8 cellular contexts compared by ENCODE assay signal in the genomic region with DNA sequence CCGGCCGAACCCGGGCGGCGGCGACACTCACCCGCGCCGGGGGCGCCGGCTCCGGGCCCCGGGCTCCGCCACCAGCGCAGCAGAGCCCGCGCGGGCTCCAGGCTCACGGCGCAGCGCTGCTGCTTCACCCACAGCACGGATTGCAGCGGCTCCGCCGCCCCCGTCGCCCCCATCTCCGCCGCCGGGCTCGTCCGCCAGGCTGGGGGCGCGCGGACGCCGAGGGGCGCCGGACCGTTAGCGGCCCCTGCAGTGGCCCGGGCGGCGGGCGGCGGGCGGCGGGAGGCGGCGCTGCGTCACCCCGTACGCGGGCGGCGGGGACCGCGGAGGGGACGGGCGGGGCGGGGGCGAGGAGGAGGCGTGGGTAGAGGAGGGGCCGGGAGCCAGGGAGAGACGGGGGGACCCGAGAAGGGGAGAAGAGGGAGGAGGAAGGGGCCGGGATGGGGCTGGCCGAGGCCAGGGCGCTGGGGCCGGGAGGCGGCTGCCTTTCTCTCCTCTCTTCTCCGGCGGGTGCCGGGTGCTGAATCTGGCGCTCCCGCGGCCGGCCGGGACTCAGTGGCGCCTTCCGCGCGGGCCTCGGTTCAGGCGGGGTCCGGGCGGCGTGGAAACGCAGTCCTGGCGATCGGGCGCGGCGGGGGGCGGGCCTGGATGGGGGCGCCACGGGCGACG. TPM values are rescaled to one million over a fixed set of nuclear protein-coding genes. Genes with fewer than 3 reads are reported as not detected.
DNase-seq lines count a peak whose midpoint lies in the region; ATAC-seq and TF ChIP-seq lines count a peak whose summit lies in the region.

Gene CERK (minus strand): TSS at position 277 of the 666 bp plus-strand sequence. CDS start 104 bp downstream, at position 173.

- H3K36me3 ChIP-seq in liver (ENCODE audit: control insufficient read depth in 4 of 4, insufficient read depth in 3 of 4, low read depth in 1 of 4, low read length in 3 of 4): no peaks in the 10 kb centered on the region

- H3K4me1 Mint-ChIP-seq in activated CD4-positive, alpha-beta memory T cell treated with anti-CD3 and anti-CD28 coated beads for 36 hours (ENCODE audit: low read depth): peaks cover 33% of the 10 kb centered on the region

- H3K27ac ChIP-seq in liver (ENCODE audit: low read depth in 1 of 2, low read length in 2 of 2): peak within 1 kb of the TSS; percentile 90 to 91

- peaks cover 15 to 71% (median 54%) of the 10 kb centered on the region in 4 donors for H3K4me1 ChIP-seq in liver (ENCODE audit: control insufficient read depth in 4 of 4, insufficient read depth in 4 of 4, low read length in 3 of 4)

- H3K36me3 Mint-ChIP-seq in activated CD4-positive, alpha-beta memory T cell treated with anti-CD3 and anti-CD28 coated beads for 36 hours: peaks cover 15% of the 10 kb centered on the region

- in situ Hi-C loops in Caki2 (cut with HindIII; ENCODE audit: low pct_unique_long_range_greater_than_20kb, low sequenced_read_pairs): no loop called here

- intact Hi-C loops in activated CD4-positive, alpha-beta memory T cell treated with anti-CD3 and anti-CD28 coated beads for 36 hours (cut with micrococcal nuclease): loop anchor here (1.0 to 5.0 kb wide), 4 partner anchors 25 to 176 kb away; partner anchors contain the start of gene TBC1D22A

- POLR2A ChIA-PET in activated CD4-positive, alpha-beta memory T cell treated with anti-CD3 and anti-CD28 coated beads for 36 hours (lab: Charles Lee): interaction anchor here (1.5 to 1.7 kb wide), 2 partner anchors 11 to 25 kb away, joined by 7 read pairs; partner anchors contain the start of gene TBC1D22A

- peak; percentile 51 for DNase-seq in Caki2 (ENCODE audit: low read depth)
- peak; percentile 33 for DNase-seq in NCI-H2196 treated with DMSO at 0.1 percent for 48 hours (lab: John Stamatoyannopoulos, UW; ENCODE audit: unreplicated experiment)
- DNase-seq in activated CD4-positive, alpha-beta memory T cell treated with anti-CD3 and anti-CD28 coated beads for 36 hours: peak; percentile 72
- DNase-seq in ecto neural progenitor cell (ENCODE audit: low spot score): peak; percentile 82
- DNase-seq in stimulated activated CD4-positive, alpha-beta T cell treated with anti-CD3 and anti-CD28 coated beads, Interleukin-4, amount 100 ng/mL, for 1 hour: peak; percentile 63
- DNase-seq in NK-92 (lab: John Stamatoyannopoulos, UW; ENCODE audit: unreplicated experiment): no peak

- no peaks in the 10 kb centered on the region for H3K9me3 ChIP-seq in liver (ENCODE audit: control insufficient read depth in 4 of 4, low read length in 3 of 4)

- under 1% methylated on average over 99 of the region's 99 CpGs for WGBS in liver

- peak within 1 kb of the TSS; percentile 54 to 90 (median 78) for H3K4me3 ChIP-seq in liver (ENCODE audit: low read depth in 1 of 3, low read length in 3 of 3)

- CTCF ChIA-PET in activated CD4-positive, alpha-beta memory T cell treated with anti-CD3 and anti-CD28 coated beads for 36 hours (lab: Charles Lee): interaction anchor here (0.6 to 4.1 kb wide), 9 partner anchors 11 to 175 kb away, joined by 3 to 26 read pairs (median 4); partner anchors contain the start of gene TBC1D22A

- H3K4me3 Mint-ChIP-seq in activated CD4-positive, alpha-beta memory T cell treated with anti-CD3 and anti-CD28 coated beads for 36 hours: peak within 1 kb of the TSS; percentile 96

- H3K9me3 Mint-ChIP-seq in activated CD4-positive, alpha-beta memory T cell treated with anti-CD3 and anti-CD28 coated beads for 36 hours: peaks cover 5% of the 10 kb centered on the region

- H3K27me3 ChIP-seq in liver (ENCODE audit: control insufficient read depth in 4 of 4, insufficient read depth in 4 of 4, low read length in 3 of 4): no peaks in the 10 kb centered on the region

- H3K27me3 Mint-ChIP-seq in activated CD4-positive, alpha-beta memory T cell treated with anti-CD3 and anti-CD28 coated beads for 36 hours: no peaks in the 10 kb centered on the region

- peak within 1 kb of the TSS; percentile 55 to 77 for H3K9ac ChIP-seq in liver (ENCODE audit: low read depth in 1 of 2, low read length in 2 of 2)

- peak; percentile 51 for ATAC-seq in GM21737 (IDR thresholded peaks at IDR 0.05; ENCODE audit: unreplicated experiment)

- peak within 1 kb of the TSS; percentile 93 for H3K27ac Mint-ChIP-seq in activated CD4-positive, alpha-beta memory T cell treated with anti-CD3 and anti-CD28 coated beads for 36 hours

- no peak for TF ChIP-seq RAD21 in liver (IDR thresholded peaks at IDR 0.05)

- TF ChIP-seq CTCF in liver (IDR thresholded peaks at IDR 0.05; ENCODE audit: low read depth, low read length, missing input control): no peak

TF ChIP-seq in liver, 16 proteins besides CTCF, POLR2A, EP300 and RAD21:
- TF ChIP-seq EGR1 (IDR thresholded peaks at IDR 0.05; ENCODE audit: low read depth in 2 of 2) (no peak), HNF4A (conservative IDR thresholded peaks at IDR 0.05) (no peak), FOXA1 (IDR thresholded peaks at IDR 0.05) (no peak), SP1 (IDR thresholded peaks at IDR 0.05) (no peak), HNF4G (IDR thresholded peaks at IDR 0.05) (no peak), FOXA2 (IDR thresholded peaks at IDR 0.05) (no peak), YY1 (IDR thresholded peaks at IDR 0.05) (no peak), JUND (IDR thresholded peaks at IDR 0.05) (no peak), REST (IDR thresholded peaks at IDR 0.05) (no peak), TAF1 (conservative IDR thresholded peaks at IDR 0.05) (no peak), NR2F2 (IDR thresholded peaks at IDR 0.05) (no peak), RXRA (IDR thresholded peaks at IDR 0.05) (no peak), GABPA (IDR thresholded peaks at IDR 0.05 in 1 of 2, conservative IDR thresholded peaks at IDR 0.05 in 1 of 2) (no peak)
- TF ChIP-seq, protein P1, sequence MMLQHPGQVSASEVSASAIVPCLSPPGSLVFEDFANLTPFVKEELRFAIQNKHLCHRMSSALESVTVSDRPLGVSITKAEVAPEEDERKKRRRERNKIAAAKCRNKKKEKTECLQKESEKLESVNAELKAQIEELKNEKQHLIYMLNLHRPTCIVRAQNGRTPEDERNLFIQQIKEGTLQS (IDR thresholded peaks at IDR 0.05): no peak
- TF ChIP-seq, protein P2, sequence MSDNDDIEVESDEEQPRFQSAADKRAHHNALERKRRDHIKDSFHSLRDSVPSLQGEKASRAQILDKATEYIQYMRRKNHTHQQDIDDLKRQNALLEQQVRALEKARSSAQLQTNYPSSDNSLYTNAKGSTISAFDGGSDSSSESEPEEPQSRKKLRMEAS (IDR thresholded peaks at IDR 0.05): no peak
- TF ChIP-seq, protein P3, sequence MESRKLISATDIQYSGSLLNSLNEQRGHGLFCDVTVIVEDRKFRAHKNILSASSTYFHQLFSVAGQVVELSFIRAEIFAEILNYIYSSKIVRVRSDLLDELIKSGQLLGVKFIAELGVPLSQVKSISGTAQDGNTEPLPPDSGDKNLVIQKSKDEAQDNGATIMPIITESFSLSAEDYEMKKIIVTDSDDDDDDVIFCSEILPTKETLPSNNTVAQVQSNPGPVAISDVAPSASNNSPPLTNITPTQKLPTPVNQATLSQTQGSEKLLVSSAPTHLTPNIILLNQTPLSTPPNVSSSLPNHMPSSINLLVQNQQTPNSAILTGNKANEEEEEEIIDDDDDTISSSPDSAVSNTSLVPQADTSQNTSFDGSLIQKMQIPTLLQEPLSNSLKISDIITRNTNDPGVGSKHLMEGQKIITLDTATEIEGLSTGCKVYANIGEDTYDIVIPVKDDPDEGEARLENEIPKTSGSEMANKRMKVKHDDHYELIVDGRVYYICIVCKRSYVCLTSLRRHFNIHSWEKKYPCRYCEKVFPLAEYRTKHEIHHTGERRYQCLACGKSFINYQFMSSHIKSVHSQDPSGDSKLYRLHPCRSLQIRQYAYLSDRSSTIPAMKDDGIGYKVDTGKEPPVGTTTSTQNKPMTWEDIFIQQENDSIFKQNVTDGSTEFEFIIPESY (IDR thresholded peaks at IDR 0.05): no peak

RNA-seq across cellular contexts. Expression of gene CERK, which starts in this region (rescaled TPM):
- 34.8 and 37.7 TPM in 2 replicates for total RNA-seq in Caki2 (2014; rRNA removed; shearing (Covaris generic); ENCODE audit: low replicate concordance)
- total RNA-seq in activated CD4-positive, alpha-beta memory T cell treated with anti-CD3 and anti-CD28 coated beads for 36 hours: 10 to 100 TPM; 54.4 to 55.0 TPM
- total RNA-seq in liver: 10 to 100 TPM in 1 of 2 donors, 1 to 10 TPM in 1; 9.6 to 24.3 TPM
- 10 to 100 TPM in 1 of 2 donors, 1 to 10 TPM in 1; 7.9 to 10.7 TPM for polyA plus RNA-seq in liver
